Comparison of ENCODE assay signal across 25 cellular contexts in the genomic region with DNA sequence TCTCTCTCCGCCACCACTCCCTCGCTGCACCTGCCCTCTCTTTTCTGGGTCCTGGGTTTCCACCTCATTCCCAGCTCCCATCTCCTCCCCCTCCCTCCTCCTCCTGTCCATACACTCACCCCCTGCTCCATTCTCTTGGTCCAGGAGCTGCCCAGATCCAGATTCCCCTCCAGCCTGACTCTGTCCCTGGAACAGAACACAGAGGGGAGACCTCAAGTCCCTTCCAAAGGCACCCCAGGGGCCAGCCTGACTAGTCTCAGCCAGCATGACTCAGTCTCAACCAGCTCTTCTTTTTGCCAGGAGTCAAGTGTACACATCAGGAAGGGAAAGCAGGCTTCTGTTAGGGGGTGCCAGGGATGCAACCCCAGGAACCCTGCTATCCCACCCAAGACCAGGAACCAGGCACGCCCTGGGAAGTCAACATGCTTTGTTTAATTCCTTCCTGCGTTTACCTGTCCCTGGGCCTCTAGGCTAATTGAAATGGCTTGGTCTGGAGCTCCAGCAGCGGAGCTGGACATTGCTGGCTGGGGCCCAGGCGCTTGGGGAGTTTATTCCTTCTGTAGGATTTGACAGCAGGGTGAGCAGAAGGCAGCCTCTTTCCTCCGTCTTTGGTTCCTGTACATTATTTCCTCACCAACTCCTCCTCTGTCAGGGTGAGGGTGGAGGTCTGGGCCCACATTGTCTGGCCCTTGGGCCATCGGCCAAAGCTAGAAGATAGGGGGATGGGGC. TPM values are rescaled to one million over a fixed set of nuclear protein-coding genes. Genes with fewer than 3 reads are reported as not detected.
"Had no signal": no experiment of that assay in that cellular context is flagged by ENCODE, and none has a peak within 500 bp of the region (broad histone marks: within the 10 kb centered on the region; RNA-seq: fewer than 3 reads in every experiment).

No MANE protein-coding gene starts in this region.

- H3K9me3 Mint-ChIP-seq: activated B cell treated with CpG ODN at 0.5 μM for 24 hours; activated CD8-positive, alpha-beta T cell treated with anti-CD3 and anti-CD28 coated beads for 36 hours; activated naive CD4-positive, alpha-beta T cell treated with anti-CD3 and anti-CD28 coated beads, Interleukin-2, amount 50 U/mL, for 24 hours; activated T-cell treated with anti-CD3 and anti-CD28 coated beads, Interleukin-2, amount 50 U/mL, for 4 hours; central memory CD8-positive, alpha-beta T cell; effector memory CD8-positive, alpha-beta T cell; naive thymus-derived CD4-positive, alpha-beta T cell; T-helper 2 cell treated with Interferon-gamma antibody and Interleukin-4, amounts not matched to agents 5 μg/mL and 100 μg/mL, for 36 hours had no signal

- H3K4me3 ChIP-seq: body of pancreas, gastroesophageal sphincter, heart right ventricle, mucosa of descending colon, smooth muscle cell, tibial nerve, uterus had no signal

- H3K27ac Mint-ChIP-seq: activated B cell treated with CpG ODN at 0.5 μM for 24 hours; activated CD8-positive, alpha-beta T cell treated with anti-CD3 and anti-CD28 coated beads for 36 hours; activated naive CD4-positive, alpha-beta T cell treated with anti-CD3 and anti-CD28 coated beads, Interleukin-2, amount 50 U/mL, for 24 hours; naive thymus-derived CD4-positive, alpha-beta T cell; progenitor cell of endocrine pancreas; T-helper 2 cell treated with Interferon-gamma antibody and Interleukin-4, amounts not matched to agents 5 μg/mL and 100 μg/mL, for 36 hours had no signal

- H3K36me3 Mint-ChIP-seq: activated naive CD4-positive, alpha-beta T cell treated with anti-CD3 and anti-CD28 coated beads, Interleukin-2, amount 50 U/mL, for 24 hours had no signal

- ATAC-seq: activated CD8-positive, alpha-beta T cell treated with anti-CD3 and anti-CD28 coated beads for 36 hours; activated T-cell treated with anti-CD3 and anti-CD28 coated beads, Interleukin-2, amount 50 U/mL, for 4 hours; body of pancreas; effector memory CD8-positive, alpha-beta T cell; gastroesophageal sphincter; heart right ventricle; left lobe of liver; mucosa of descending colon; naive thymus-derived CD4-positive, alpha-beta T cell had no signal

- H3K4me1 ChIP-seq: body of pancreas, gastroesophageal sphincter, heart right ventricle, tibial nerve, uterus had no signal

- H3K27me3 ChIP-seq: body of pancreas, tibial nerve, uterus had no signal

- H3K9me3 ChIP-seq: body of pancreas, gastroesophageal sphincter, heart right ventricle, mucosa of descending colon, tibial nerve, uterus had no signal

- FAIRE-seq: islet of Langerhans had no signal

- H3K4me3 Mint-ChIP-seq: activated B cell treated with CpG ODN at 0.5 μM for 24 hours; activated CD8-positive, alpha-beta T cell treated with anti-CD3 and anti-CD28 coated beads for 36 hours; activated naive CD4-positive, alpha-beta T cell treated with anti-CD3 and anti-CD28 coated beads, Interleukin-2, amount 50 U/mL, for 24 hours; activated T-cell treated with anti-CD3 and anti-CD28 coated beads, Interleukin-2, amount 50 U/mL, for 4 hours; central memory CD8-positive, alpha-beta T cell; effector memory CD8-positive, alpha-beta T cell; naive thymus-derived CD4-positive, alpha-beta T cell; T-helper 2 cell treated with Interferon-gamma antibody and Interleukin-4, amounts not matched to agents 5 μg/mL and 100 μg/mL, for 36 hours had no signal

- H3K36me3 ChIP-seq: gastroesophageal sphincter, heart right ventricle, tibial nerve, uterus had no signal

- H3K4me1 Mint-ChIP-seq: activated B cell treated with CpG ODN at 0.5 μM for 24 hours; activated naive CD4-positive, alpha-beta T cell treated with anti-CD3 and anti-CD28 coated beads, Interleukin-2, amount 50 U/mL, for 24 hours; central memory CD8-positive, alpha-beta T cell had no signal

- H3K27ac ChIP-seq: body of pancreas, gastroesophageal sphincter, heart right ventricle, tibial nerve, uterus had no signal

- DNase-seq: activated B cell treated with CpG ODN at 0.5 μM for 24 hours; activated CD4-positive, alpha-beta T cell treated with anti-CD3 and anti-CD28 coated beads for 48 hours; activated CD8-positive, alpha-beta T cell treated with anti-CD3 and anti-CD28 coated beads for 36 hours; activated effector memory CD4-positive, alpha-beta T cell treated with Interleukin-2 at 50 U/mL for 16 hours; activated T-cell treated with anti-CD3 and anti-CD28 coated beads, Interleukin-2, amount 50 U/mL, for 4 hours; amniotic stem cell; body of pancreas; dermis blood vessel endothelial cell; effector memory CD8-positive, alpha-beta T cell; heart right ventricle; mucosa of descending colon; naive thymus-derived CD4-positive, alpha-beta T cell; stimulated activated CD4-positive, alpha-beta T cell treated with anti-CD3 and anti-CD28 coated beads, Interleukin-4, amount 100 ng/mL, for 4 hours; stimulated activated CD8-positive, alpha-beta memory T cell treated with anti-CD3 and anti-CD28 coated beads, Interleukin-4, amount 100 ng/mL, for 48 hours; stimulated activated naive CD4-positive, alpha-beta T cell treated with Interleukin-2 at 50 U/mL for 16 hours; uterus had no signal

- H3K27me3 Mint-ChIP-seq: activated B cell treated with CpG ODN at 0.5 μM for 24 hours; activated CD8-positive, alpha-beta T cell treated with anti-CD3 and anti-CD28 coated beads for 36 hours; activated naive CD4-positive, alpha-beta T cell treated with anti-CD3 and anti-CD28 coated beads, Interleukin-2, amount 50 U/mL, for 24 hours had no signal

- H3K4me2 ChIP-seq: smooth muscle cell had no signal

RNA-seq across cellular contexts. Expression of gene ADGRF3, which starts 29.0 kb away (rescaled TPM):
- total RNA-seq: body of pancreas, dermis blood vessel endothelial cell, gastroesophageal sphincter, smooth muscle cell had no signal
